ENCODE assay signal across 32 cellular contexts in genomic region chr10:97818572-97818971, GRCh38. TPM values are rescaled to one million over a fixed set of nuclear protein-coding genes. Genes with fewer than 3 reads are reported as not detected.
"Had no signal": no experiment of that assay in that cellular context is flagged by ENCODE, and none has a peak within 500 bp of the region (broad histone marks: within the 10 kb centered on the region; RNA-seq: fewer than 3 reads in every experiment).

No MANE protein-coding gene starts in this region.

- DNase-seq: naive thymus-derived CD8-positive, alpha-beta T cell; nephron progenitor cell; nucleus accumbens; pancreas; retina; right cardiac atrium; right lobe of liver; sigmoid colon; small intestine; stimulated activated CD4-positive, alpha-beta T cell treated with anti-CD3 and anti-CD28 coated beads, Interleukin-12 subunit alpha, Interleukin-12 subunit beta, amount 100 ng/mL, for 4 hours; stimulated activated CD4-positive, alpha-beta T cell treated with anti-CD3 and anti-CD28 coated beads, Interleukin-1b, Interleukin-23, amount 100 ng/mL, for 48 hours; stimulated activated CD4-positive, alpha-beta T cell treated with anti-CD3 and anti-CD28 coated beads, Interleukin-4, amount 100 ng/mL, for 1 hour; stimulated activated CD4-positive, alpha-beta T cell treated with anti-CD3 and anti-CD28 coated beads, Interleukin-4, amount 100 ng/mL, for 4 hours; stimulated activated CD8-positive, alpha-beta memory T cell treated with anti-CD3 and anti-CD28 coated beads, Interleukin-4, amount 100 ng/mL, for 48 hours; stimulated activated naive CD4-positive, alpha-beta T cell; stimulated activated naive CD8-positive, alpha-beta T cell treated with anti-CD3 and anti-CD28 coated beads, Interleukin-15, amount 100 ng/mL, for 72 hours; stimulated activated naive CD8-positive, alpha-beta T cell treated with anti-CD3 and anti-CD28 coated beads, Interleukin-15, Interleukin-2, amounts not matched to agents 100 U/mL and 50 U/mL, for 24 hours; substantia nigra; testis; trophoblast cell; upper lobe of left lung had no signal

- H3K9me3 ChIP-seq: neutrophil, pancreas, prostate gland, right lobe of liver, sigmoid colon, suprapubic skin, testis, tibial nerve, upper lobe of left lung, vagina had no signal

- ATAC-seq: naive thymus-derived CD8-positive, alpha-beta T cell; natural killer cell treated with Interleukin-12 subunit alpha and Interleukin-12 subunit beta and Interleukin-15 and Interleukin-18, amount 100 ng/mL, for 72 hours; pancreas; right cardiac atrium; right lobe of liver; stimulated activated memory B cell treated with anti-CD40 and anti-IgM and Interleukin-4, amounts not matched to agents 10 μg/mL and 1 μg/mL and 100 μg/mL, for 72 hours; stimulated activated naive CD8-positive, alpha-beta T cell treated with anti-CD3 and anti-CD28 coated beads, Interleukin-15, amount 100 ng/mL, for 72 hours; stimulated activated naive CD8-positive, alpha-beta T cell treated with anti-CD3 and anti-CD28 coated beads, Interleukin-15, Interleukin-2, amounts not matched to agents 100 U/mL and 50 U/mL, for 24 hours had no signal

- H3K27ac Mint-ChIP-seq: nephron progenitor cell; stimulated activated memory B cell treated with anti-CD40 and anti-IgM and Interleukin-4, amounts not matched to agents 10 μg/mL and 1 μg/mL and 100 μg/mL, for 72 hours; stimulated activated naive CD8-positive, alpha-beta T cell treated with anti-CD3 and anti-CD28 coated beads, Interleukin-15, amount 100 ng/mL, for 72 hours had no signal

- H3K36me3 ChIP-seq: neutrophil, pancreas, prostate gland, right lobe of liver, sigmoid colon, suprapubic skin, tibial nerve, upper lobe of left lung, vagina had no signal

- H3K4me1 Mint-ChIP-seq: nephron progenitor cell; neural crest cell; stimulated activated memory B cell treated with anti-CD40 and anti-IgM and Interleukin-4, amounts not matched to agents 10 μg/mL and 1 μg/mL and 100 μg/mL, for 72 hours; stimulated activated naive CD8-positive, alpha-beta T cell treated with anti-CD3 and anti-CD28 coated beads, Interleukin-15, amount 100 ng/mL, for 72 hours had no signal

- H3K36me3 Mint-ChIP-seq: naive thymus-derived CD8-positive, alpha-beta T cell; natural killer cell treated with Interleukin-12 subunit alpha and Interleukin-12 subunit beta and Interleukin-15 and Interleukin-18, amount 100 ng/mL, for 72 hours; stimulated activated memory B cell treated with anti-CD40 and anti-IgM and Interleukin-4, amounts not matched to agents 10 μg/mL and 1 μg/mL and 100 μg/mL, for 72 hours had no signal

- H3K4me1 ChIP-seq: pancreas, prostate gland, right lobe of liver, sigmoid colon, testis, tibial nerve, upper lobe of left lung, vagina had no signal

- H3K9me3 Mint-ChIP-seq: naive thymus-derived CD8-positive, alpha-beta T cell; natural killer cell treated with Interleukin-12 subunit alpha and Interleukin-12 subunit beta and Interleukin-15 and Interleukin-18, amount 100 ng/mL, for 72 hours; nephron progenitor cell; neural crest cell; stimulated activated memory B cell treated with anti-CD40 and anti-IgM and Interleukin-4, amounts not matched to agents 10 μg/mL and 1 μg/mL and 100 μg/mL, for 72 hours; stimulated activated naive CD8-positive, alpha-beta T cell treated with anti-CD3 and anti-CD28 coated beads, Interleukin-15, amount 100 ng/mL, for 72 hours had no signal

- H3K4me3 ChIP-seq: pancreas, prostate gland, right lobe of liver, sigmoid colon, suprapubic skin, testis, tibial nerve, upper lobe of left lung, vagina had no signal

- H3K4me3 Mint-ChIP-seq: naive thymus-derived CD8-positive, alpha-beta T cell; natural killer cell treated with Interleukin-12 subunit alpha and Interleukin-12 subunit beta and Interleukin-15 and Interleukin-18, amount 100 ng/mL, for 72 hours; nephron progenitor cell; neural crest cell; stimulated activated memory B cell treated with anti-CD40 and anti-IgM and Interleukin-4, amounts not matched to agents 10 μg/mL and 1 μg/mL and 100 μg/mL, for 72 hours; stimulated activated naive CD8-positive, alpha-beta T cell treated with anti-CD3 and anti-CD28 coated beads, Interleukin-15, amount 100 ng/mL, for 72 hours had no signal

- H3K27me3 Mint-ChIP-seq: stimulated activated naive CD8-positive, alpha-beta T cell treated with anti-CD3 and anti-CD28 coated beads, Interleukin-15, amount 100 ng/mL, for 72 hours had no signal

- H3K27me3 ChIP-seq: pancreas, right lobe of liver, testis, tibial nerve, upper lobe of left lung, vagina had no signal

- H3K27ac ChIP-seq: neutrophil, pancreas, prostate gland, right lobe of liver, sigmoid colon, suprapubic skin, testis, tibial nerve, upper lobe of left lung, vagina had no signal

RNA-seq across cellular contexts. Expression of gene GOLGA7B, which starts 31.1 kb away (rescaled TPM):
- total RNA-seq: skeletal muscle tissue had no signal

RNA-seq across cellular contexts. Expression of gene SFRP5, which starts 46.8 kb away (rescaled TPM):
- total RNA-seq: natural killer cell treated with Interleukin-12 subunit alpha and Interleukin-12 subunit beta and Interleukin-15 and Interleukin-18, amount 100 ng/mL, for 72 hours; neural crest cell; osteocyte; pulmonary artery endothelial cell had no signal
